ENCODE assay signal across 26 cellular contexts in genomic region chr12:103250487-103250886, GRCh38.
"Had no signal": no experiment of that assay in that cellular context is flagged by ENCODE, and none has a peak within 500 bp of the region (broad histone marks: within the 10 kb centered on the region; RNA-seq: fewer than 3 reads in every experiment).

No MANE protein-coding gene starts in this region.

- H3K36me3 Mint-ChIP-seq: mesothelial cell of epicardium had no signal

- H3K36me3 ChIP-seq: colonic mucosa, esophagus squamous epithelium, gastrocnemius medialis, heart right ventricle, left lung, lower lobe of right lung had no signal

- H3K9me3 ChIP-seq: colonic mucosa, gastrocnemius medialis had no signal

- ATAC-seq: effector memory CD8-positive, alpha-beta T cell; gastrocnemius medialis; heart right ventricle; left cardiac atrium; left ventricle myocardium superior; lower lobe of right lung; naive thymus-derived CD4-positive, alpha-beta T cell had no signal

- H3K9me3 Mint-ChIP-seq: endodermal cell had no signal

- DNase-seq: colonic mucosa; cortex of kidney; effector CD8-positive, alpha-beta T cell; effector memory CD8-positive, alpha-beta T cell; endodermal cell; erythroblast; esophagus squamous epithelium; foreskin fibroblast; foreskin melanocyte; gastrocnemius medialis; glutamatergic neuron; head of caudate nucleus; heart right ventricle; hippocampal formation; left cardiac atrium; left lung; left ventricle myocardium superior; lower lobe of right lung; mesenchymal stem cell; naive thymus-derived CD4-positive, alpha-beta T cell had no signal

- H3K27ac Mint-ChIP-seq: dendritic cell treated with granulocyte-macrophage colony-stimulating factor and Interleukin-4, amounts not matched to agents 40 ng/mL and 50 ng/mL, for 4 days; effector memory CD8-positive, alpha-beta T cell; endodermal cell; mesothelial cell of epicardium; naive thymus-derived CD4-positive, alpha-beta T cell had no signal

- H3K27ac ChIP-seq: colonic mucosa, epithelial cell of prostate, esophagus squamous epithelium, gastrocnemius medialis, heart right ventricle, left lung, lower lobe of right lung had no signal

- FAIRE-seq: endometrium, islet of Langerhans, keratinocyte had no signal

- H3K4me3 ChIP-seq: colonic mucosa, esophagus squamous epithelium, gastrocnemius medialis, heart right ventricle, left lung, lower lobe of right lung had no signal

- H3K27me3 Mint-ChIP-seq: dendritic cell treated with granulocyte-macrophage colony-stimulating factor and Interleukin-4, amounts not matched to agents 40 ng/mL and 50 ng/mL, for 4 days; effector memory CD8-positive, alpha-beta T cell; naive thymus-derived CD4-positive, alpha-beta T cell had no signal

- H3K27me3 ChIP-seq: colonic mucosa, esophagus squamous epithelium, gastrocnemius medialis, heart right ventricle, left lung had no signal

- H3K4me1 Mint-ChIP-seq: endodermal cell; mesothelial cell of epicardium; naive thymus-derived CD4-positive, alpha-beta T cell had no signal

- H3K4me1 ChIP-seq: colonic mucosa, esophagus squamous epithelium, gastrocnemius medialis, heart right ventricle, left lung, lower lobe of right lung had no signal

- H3K4me3 Mint-ChIP-seq: dendritic cell treated with granulocyte-macrophage colony-stimulating factor and Interleukin-4, amounts not matched to agents 40 ng/mL and 50 ng/mL, for 4 days; effector memory CD8-positive, alpha-beta T cell; endodermal cell; mesothelial cell of epicardium; naive thymus-derived CD4-positive, alpha-beta T cell had no signal
